In genomic region chr15:59329570-59330350, GRCh38 we compare ENCODE assay signal across 11 cellular contexts. TPM values are rescaled to one million over a fixed set of nuclear protein-coding genes. Genes with fewer than 3 reads are reported as not detected.
DNase-seq lines count a peak whose midpoint lies in the region; ATAC-seq and TF ChIP-seq lines count a peak whose summit lies in the region.
"Had no signal": no experiment of that assay in that cellular context is flagged by ENCODE, and none has a peak within 500 bp of the region (broad histone marks: within the 10 kb centered on the region; RNA-seq: fewer than 3 reads in every experiment).

No MANE protein-coding gene starts in this region.

- H2AFZ ChIP-seq in fibroblast of lung (ENCODE audit: low read length), result no peak overlapping the region

- TF ChIP-seq CTCF in AG09309 (IDR thresholded peaks at IDR 0.05; ENCODE audit: control insufficient read depth, insufficient read depth, low read depth, low read length, missing control alignments) (no peak), fibroblast of lung (conservative IDR thresholded peaks at IDR 0.05 in 1 of 2, IDR thresholded peaks at IDR 0.05 in 1 of 2; ENCODE audit: low read depth in 1 of 2, low read length in 2 of 2) (no peak), Peyer's patch (IDR thresholded peaks at IDR 0.05) (no peak)

- H3K4me1 ChIP-seq in fibroblast of lung (ENCODE audit: control insufficient read depth, extremely low read depth, insufficient read depth, low read length) (peaks cover 18% of the 10 kb centered on the region), Peyer's patch (peaks cover 0 to 24% (median 7%) of the 10 kb centered on the region in 4 donors)

- H3K27me3 ChIP-seq in fibroblast of lung (ENCODE audit: control insufficient read depth, insufficient read depth, low read length), result no peaks in the 10 kb centered on the region
- H3K27me3 ChIP-seq in Peyer's patch, result no peaks in the 10 kb centered on the region

- H3K4me1 Mint-ChIP-seq in naive B cell, result peaks cover 58 to 96% (median 87%) of the 10 kb centered on the region in 3 donors

- peak overlapping the region in 3 of 8 donors; percentile 6 to 29 (median 10) for H3K4me3 Mint-ChIP-seq in naive B cell

- no peaks in the 10 kb centered on the region for H3K36me3 ChIP-seq in fibroblast of lung (ENCODE audit: control insufficient read depth, insufficient read depth, low read length)
- H3K36me3 ChIP-seq in Peyer's patch, result no peaks in the 10 kb centered on the region

- H3K27ac Mint-ChIP-seq in naive B cell, result peak overlapping the region in 4 of 6 donors; percentile 7 to 71 (median 52)

- peak; percentile 68 for DNase-seq in AG09309 (ENCODE audit: low read depth)
- peak; percentile 84 for DNase-seq in LoVo (ENCODE audit: low spot score)
- DNase-seq in fibroblast of lung (ENCODE audit: low read depth in 2 of 2), result peak; percentile 70 to 97
- no peak for DNase-seq in naive B cell
- no peak for DNase-seq in posterior vena cava (ENCODE audit: low spot score)
- no peak for DNase-seq in Peyer's patch
- DNase-seq in stimulated activated CD4-positive, alpha-beta T cell treated with anti-CD3 and anti-CD28 coated beads, Interleukin-4, amount 100 ng/mL, for 1 hour, result no peak
- DNase-seq: COR-L47, NCI-H774, posterior cingulate gyrus had no signal

- intact Hi-C loops in posterior vena cava (cut with DNase I), result no loop called here

- no peaks in the 10 kb centered on the region for H3K36me3 Mint-ChIP-seq in naive B cell

- H3K9me3 Mint-ChIP-seq in naive B cell, result no peaks in the 10 kb centered on the region

- no peaks in the 10 kb centered on the region for H4K20me1 ChIP-seq in fibroblast of lung (ENCODE audit: control insufficient read depth, extremely low read depth, insufficient read depth, low read length)

- no peaks in the 10 kb centered on the region for H3K27me3 Mint-ChIP-seq in naive B cell

- no peak for ATAC-seq in naive B cell (ENCODE audit: low read depth in 2 of 2)
- ATAC-seq in HG03159 (IDR thresholded peaks at IDR 0.05; ENCODE audit: unreplicated experiment), result no peak

- no peak for TF ChIP-seq POLR2A in Peyer's patch (IDR thresholded peaks at IDR 0.05)

- H3K79me2 ChIP-seq in fibroblast of lung (ENCODE audit: control insufficient read depth, insufficient read depth, low read length), result peaks cover 53% of the 10 kb centered on the region

- H3K4me3 ChIP-seq in AG09309 (ENCODE audit: control insufficient read depth, low read depth, low read length) (no peak overlapping the region), fibroblast of lung (replicated peaks in 1 of 4; ENCODE audit: control extremely low read depth in 1 of 4, insufficient read depth in 1 of 4, low read depth in 3 of 4, low read length in 4 of 4) (no peak overlapping the region), Peyer's patch (no peak overlapping the region)

- H3K9me3 ChIP-seq in fibroblast of lung (ENCODE audit: control insufficient read depth, insufficient read depth, low read depth, low read length), result no peaks in the 10 kb centered on the region
- H3K9me3 ChIP-seq in Peyer's patch, result no peaks in the 10 kb centered on the region

- H3K9ac ChIP-seq in fibroblast of lung (ENCODE audit: insufficient read depth, low read length), result peak overlapping the region; percentile 34

- H3K27ac ChIP-seq in fibroblast of lung (ENCODE audit: insufficient read depth, low read length) (peak overlapping the region; percentile 74), Peyer's patch (peak overlapping the region in 2 of 4 donors; percentile 6 to 32)

- H3K4me2 ChIP-seq in fibroblast of lung (ENCODE audit: extremely low read depth, insufficient read depth, low read length), result peak overlapping the region; percentile 18

RNA-seq across cellular contexts. Expression of gene MYO1E, which starts 42.9 kb away (rescaled TPM):
- total RNA-seq in fibroblast of lung, result 26.5 and 27.6 TPM in 2 replicates
- 20.7 and 84.0 TPM in 2 replicates for polyA plus RNA-seq in fibroblast of lung
- polyA plus RNA-seq in fibroblast of lung (2012), result 47.5 and 167 TPM in 2 replicates
- polyA minus RNA-seq in fibroblast of lung (ENCODE audit: low replicate concordance), result 9.8 and 37.0 TPM in 2 replicates
- 10 to 100 TPM; 32.4 to 80.0 (median 45.3) TPM for polyA plus RNA-seq in naive B cell (ENCODE audit: low read depth in 6 of 6)
- 100 to 1,000 TPM; 113 to 193 TPM for total RNA-seq in posterior vena cava
- total RNA-seq in Peyer's patch, result 100 to 1,000 TPM; 245 to 380 (median 268) TPM

Comparison
In these comparisons a context has a peak if more than half of its experiments do, and no peak if none do; other contexts are left out.
1. DNase-seq: peak in AG09309 (single experiment), LoVo (single experiment) and fibroblast of lung (2 of 2); none in naive B cell (single experiment), posterior vena cava (single experiment), Peyer's patch (0 of 3) and stimulated activated CD4-positive, alpha-beta T cell treated with anti-CD3 and anti-CD28 coated beads, Interleukin-4, amount 100 ng/mL, for 1 hour (single experiment).